In the genomic region with DNA sequence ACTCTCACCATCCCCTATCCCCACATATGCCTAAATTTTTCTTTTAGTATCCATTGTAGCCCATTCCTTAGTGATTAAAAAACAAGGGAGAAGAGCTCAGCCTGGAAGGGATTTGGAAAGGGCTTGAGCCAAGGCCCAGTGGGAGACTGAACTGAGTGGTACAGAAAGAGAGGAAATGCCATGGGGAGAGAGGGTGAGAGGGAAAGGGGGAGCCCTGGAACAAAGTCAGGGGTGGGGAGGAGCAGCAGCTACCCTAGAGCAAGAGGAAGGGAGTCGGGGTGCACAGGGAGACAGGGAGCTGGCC, we compare ENCODE assay signal across 1 cellular context.
A peak's percentile ranks its signal among the peaks of the same experiment; 100 is the strongest.
TF ChIP-seq lines count a peak whose summit lies in the region.

No MANE protein-coding gene starts in this region.

TF ChIP-seq in HCT116, 20 proteins besides CTCF, POLR2A, EP300 and RAD21:
- TF ChIP-seq, protein P1, sequence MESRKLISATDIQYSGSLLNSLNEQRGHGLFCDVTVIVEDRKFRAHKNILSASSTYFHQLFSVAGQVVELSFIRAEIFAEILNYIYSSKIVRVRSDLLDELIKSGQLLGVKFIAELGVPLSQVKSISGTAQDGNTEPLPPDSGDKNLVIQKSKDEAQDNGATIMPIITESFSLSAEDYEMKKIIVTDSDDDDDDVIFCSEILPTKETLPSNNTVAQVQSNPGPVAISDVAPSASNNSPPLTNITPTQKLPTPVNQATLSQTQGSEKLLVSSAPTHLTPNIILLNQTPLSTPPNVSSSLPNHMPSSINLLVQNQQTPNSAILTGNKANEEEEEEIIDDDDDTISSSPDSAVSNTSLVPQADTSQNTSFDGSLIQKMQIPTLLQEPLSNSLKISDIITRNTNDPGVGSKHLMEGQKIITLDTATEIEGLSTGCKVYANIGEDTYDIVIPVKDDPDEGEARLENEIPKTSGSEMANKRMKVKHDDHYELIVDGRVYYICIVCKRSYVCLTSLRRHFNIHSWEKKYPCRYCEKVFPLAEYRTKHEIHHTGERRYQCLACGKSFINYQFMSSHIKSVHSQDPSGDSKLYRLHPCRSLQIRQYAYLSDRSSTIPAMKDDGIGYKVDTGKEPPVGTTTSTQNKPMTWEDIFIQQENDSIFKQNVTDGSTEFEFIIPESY (IDR thresholded peaks at IDR 0.05; ENCODE audit: extremely low read depth, insufficient replicate concordance, low read length), result no peak
- TF ChIP-seq SP1 (IDR thresholded peaks at IDR 0.05; ENCODE audit: low read depth), result no peak
- TF ChIP-seq EGR1 (IDR thresholded peaks at IDR 0.05; ENCODE audit: low read depth), result no peak
- no peak for TF ChIP-seq EZH2phosphoT487 (IDR thresholded peaks at IDR 0.05; ENCODE audit: borderline replicate concordance)
- TF ChIP-seq, protein P2, sequence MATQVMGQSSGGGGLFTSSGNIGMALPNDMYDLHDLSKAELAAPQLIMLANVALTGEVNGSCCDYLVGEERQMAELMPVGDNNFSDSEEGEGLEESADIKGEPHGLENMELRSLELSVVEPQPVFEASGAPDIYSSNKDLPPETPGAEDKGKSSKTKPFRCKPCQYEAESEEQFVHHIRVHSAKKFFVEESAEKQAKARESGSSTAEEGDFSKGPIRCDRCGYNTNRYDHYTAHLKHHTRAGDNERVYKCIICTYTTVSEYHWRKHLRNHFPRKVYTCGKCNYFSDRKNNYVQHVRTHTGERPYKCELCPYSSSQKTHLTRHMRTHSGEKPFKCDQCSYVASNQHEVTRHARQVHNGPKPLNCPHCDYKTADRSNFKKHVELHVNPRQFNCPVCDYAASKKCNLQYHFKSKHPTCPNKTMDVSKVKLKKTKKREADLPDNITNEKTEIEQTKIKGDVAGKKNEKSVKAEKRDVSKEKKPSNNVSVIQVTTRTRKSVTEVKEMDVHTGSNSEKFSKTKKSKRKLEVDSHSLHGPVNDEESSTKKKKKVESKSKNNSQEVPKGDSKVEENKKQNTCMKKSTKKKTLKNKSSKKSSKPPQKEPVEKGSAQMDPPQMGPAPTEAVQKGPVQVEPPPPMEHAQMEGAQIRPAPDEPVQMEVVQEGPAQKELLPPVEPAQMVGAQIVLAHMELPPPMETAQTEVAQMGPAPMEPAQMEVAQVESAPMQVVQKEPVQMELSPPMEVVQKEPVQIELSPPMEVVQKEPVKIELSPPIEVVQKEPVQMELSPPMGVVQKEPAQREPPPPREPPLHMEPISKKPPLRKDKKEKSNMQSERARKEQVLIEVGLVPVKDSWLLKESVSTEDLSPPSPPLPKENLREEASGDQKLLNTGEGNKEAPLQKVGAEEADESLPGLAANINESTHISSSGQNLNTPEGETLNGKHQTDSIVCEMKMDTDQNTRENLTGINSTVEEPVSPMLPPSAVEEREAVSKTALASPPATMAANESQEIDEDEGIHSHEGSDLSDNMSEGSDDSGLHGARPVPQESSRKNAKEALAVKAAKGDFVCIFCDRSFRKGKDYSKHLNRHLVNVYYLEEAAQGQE (IDR thresholded peaks at IDR 0.05; ENCODE audit: low read depth), result no peak
- peak; percentile 41; the same call in 1 of the 2 replicates for TF ChIP-seq ZFX (IDR thresholded peaks at IDR 0.05)
